ENCODE assay signal across 21 cellular contexts in genomic region chr10:131519723-131520122, GRCh38.
"Had no signal": no experiment of that assay in that cellular context is flagged by ENCODE, and none has a peak within 500 bp of the region (broad histone marks: within the 10 kb centered on the region; RNA-seq: fewer than 3 reads in every experiment).

No MANE protein-coding gene starts in this region.

- ATAC-seq: foreskin keratinocyte; left cardiac atrium; stimulated activated naive B cell treated with anti-CD40 and anti-IgM and Interleukin-4, amounts not matched to agents 10 μg/mL and 1 μg/mL and 100 μg/mL, for 72 hours; stimulated activated naive CD8-positive, alpha-beta T cell treated with anti-CD3 and anti-CD28 coated beads, Interleukin-15, amount 100 ng/mL, for 72 hours had no signal

- DNase-seq: colonic mucosa; dermis blood vessel endothelial cell; effector CD4-positive, alpha-beta T cell; endodermal cell; erythroblast; foreskin keratinocyte; immature natural killer cell; kidney; left cardiac atrium; left ventricle myocardium inferior; mesenchymal stem cell; midbrain; naive B cell; nephron progenitor cell; sigmoid colon; stimulated activated CD4-positive, alpha-beta T cell treated with anti-CD3 and anti-CD28 coated beads, Interleukin-2, amount 100 ng/mL, for 24 hours; stimulated activated CD4-positive, alpha-beta T cell treated with anti-CD3 and anti-CD28 coated beads, Interleukin-4, amount 100 ng/mL, for 4 hours; stimulated activated naive B cell treated with anti-CD40 and anti-IgM and Interleukin-4, amounts not matched to agents 10 μg/mL and 1 μg/mL and 100 μg/mL, for 72 hours; stimulated activated naive CD8-positive, alpha-beta T cell treated with anti-CD3 and anti-CD28 coated beads, Interleukin-15, amount 100 ng/mL, for 72 hours; testis; upper lobe of right lung had no signal
